ENCODE assay signal across 21 cellular contexts in genomic region chr11:83764643-83765042, GRCh38.
"Had no signal": no experiment of that assay in that cellular context is flagged by ENCODE, and none has a peak within 500 bp of the region (broad histone marks: within the 10 kb centered on the region; RNA-seq: fewer than 3 reads in every experiment).

No MANE protein-coding gene starts in this region.

- H3K9me3 ChIP-seq: colonic mucosa, esophagus squamous epithelium, gastrocnemius medialis, left ventricle myocardium inferior, sigmoid colon, testis, vagina had no signal

- H3K36me3 ChIP-seq: colonic mucosa, esophagus squamous epithelium, gastrocnemius medialis, left ventricle myocardium inferior, sigmoid colon, vagina had no signal

- H3K4me3 ChIP-seq: colonic mucosa, dorsolateral prefrontal cortex, esophagus squamous epithelium, gastrocnemius medialis, left ventricle myocardium inferior, sigmoid colon, testis, vagina had no signal

- H3K27ac ChIP-seq: colonic mucosa, esophagus squamous epithelium, gastrocnemius medialis, left ventricle myocardium inferior, sigmoid colon, testis, vagina had no signal

- ATAC-seq: gastrocnemius medialis, natural killer cell had no signal

- H3K27me3 ChIP-seq: colonic mucosa, dorsolateral prefrontal cortex, esophagus squamous epithelium, gastrocnemius medialis, sigmoid colon, testis, vagina had no signal

- H3K4me1 ChIP-seq: colonic mucosa, esophagus squamous epithelium, gastrocnemius medialis, left ventricle myocardium inferior, sigmoid colon, testis, vagina had no signal

- DNase-seq: activated B cell treated with CpG ODN at 0.5 μM for 24 hours; activated CD4-positive, alpha-beta T cell treated with anti-CD3 and anti-CD28 coated beads for 4 hours; activated CD4-positive, alpha-beta T cell treated with anti-CD3 and anti-CD28 coated beads, Interleukin-2, amount 50 U/mL, for 48 hours; activated naive CD4-positive, alpha-beta T cell treated with anti-CD3 and anti-CD28 coated beads for 36 hours; activated naive CD8-positive, alpha-beta T cell treated with anti-CD3 and anti-CD28 coated beads, Interleukin-2, amount 10 ng/mL, durations not matched to agents 7 days and 5 days; activated T-cell treated with anti-CD3 and anti-CD28 coated beads, Interleukin-2, amount 50 U/mL, for 48 hours; amygdala; colonic mucosa; dorsolateral prefrontal cortex; esophagus squamous epithelium; gastrocnemius medialis; hypothalamus; left ventricle myocardium inferior; natural killer cell; retina; sigmoid colon; stimulated activated CD4-positive, alpha-beta T cell treated with anti-CD3 and anti-CD28 coated beads, Interleukin-4, amount 100 ng/mL, for 1 hour; stimulated activated naive CD4-positive, alpha-beta T cell; testis had no signal

- FAIRE-seq: bronchial epithelial cell had no signal
